Comparison of ENCODE assay signal across 21 cellular contexts in the genomic region with DNA sequence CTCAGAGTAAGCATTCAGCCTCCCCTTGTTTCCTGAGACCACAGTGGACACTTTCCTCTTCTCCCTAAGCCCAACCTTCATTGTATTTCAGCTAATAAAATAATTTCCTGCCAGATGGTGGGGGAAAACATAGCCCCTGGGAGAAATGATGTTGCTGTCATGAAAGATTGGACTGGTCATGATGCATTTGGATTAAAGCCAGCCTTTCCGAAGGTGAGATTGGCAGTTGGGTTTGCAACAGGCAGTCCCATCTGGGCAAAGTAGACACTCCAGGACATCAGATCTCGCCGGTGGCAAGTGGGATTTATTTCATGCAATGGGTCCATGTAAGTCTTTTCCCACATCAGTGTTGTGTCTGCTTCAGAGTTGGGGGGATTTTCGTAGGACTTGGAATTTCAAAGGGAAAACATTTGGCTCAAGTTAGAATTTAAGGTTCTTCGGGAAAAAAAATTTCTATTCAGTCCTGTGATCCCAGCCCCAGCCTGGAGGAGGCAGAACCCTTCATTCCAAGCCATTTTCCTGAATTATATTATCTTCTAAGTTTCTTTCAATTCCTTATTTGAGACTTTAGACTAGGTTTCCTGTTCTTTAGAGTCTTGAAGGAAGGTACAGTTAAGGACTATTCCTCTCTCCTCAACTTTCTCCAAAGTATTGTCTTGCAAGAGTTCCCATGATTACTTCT.
A peak's percentile ranks its signal among the peaks of the same experiment; 100 is the strongest.
DNase-seq lines count a peak whose midpoint lies in the region; ATAC-seq and TF ChIP-seq lines count a peak whose summit lies in the region.
"Had no signal": no experiment of that assay in that cellular context is flagged by ENCODE, and none has a peak within 500 bp of the region (broad histone marks: within the 10 kb centered on the region; RNA-seq: fewer than 3 reads in every experiment).

No MANE protein-coding gene starts in this region.

- no peaks in the 10 kb centered on the region for H3K9me2 ChIP-seq in HCT116 (ENCODE audit: insufficient read depth)

- no peak overlapping the region for H3K4me2 ChIP-seq in HCT116 (ENCODE audit: low read length)

- no peaks in the 10 kb centered on the region for H3K4me1 ChIP-seq in HCT116 (ENCODE audit: control insufficient read depth in 1 of 2, insufficient read depth in 2 of 2, low read length in 2 of 2)
- H3K4me1 ChIP-seq: Peyer's patch had no signal

- no peak overlapping the region for H3K4me3 ChIP-seq in HCT116 (replicated peaks in 1 of 2; ENCODE audit: low read depth in 1 of 2, low read length in 2 of 2)
- H3K4me3 ChIP-seq: Peyer's patch had no signal

- no peaks in the 10 kb centered on the region for H3K36me3 ChIP-seq in HCT116 (ENCODE audit: control insufficient read depth in 1 of 2, insufficient read depth in 2 of 2, low read length in 2 of 2)
- H3K36me3 ChIP-seq: Peyer's patch had no signal

- POLR2A ChIA-PET in HCT116 (lab: Charles Lee), result no interaction called here

- peaks cover 20% of the 10 kb centered on the region for H3K27me3 ChIP-seq in HCT116 (ENCODE audit: insufficient read depth, low read length)
- H3K27me3 ChIP-seq: Peyer's patch had no signal

- TF ChIP-seq CTCF in HCT116 (IDR thresholded peaks at IDR 0.05 in 2 of 3, conservative IDR thresholded peaks at IDR 0.05 in 1 of 3; ENCODE audit: borderline replicate concordance in 1 of 3, insufficient read depth in 1 of 3, low read depth in 2 of 3, low read length in 2 of 3), result peak in 2 of 3 experiments; percentile 1 to 31; a peak in 1 of 6 replicates

- CTCF ChIA-PET in HCT116 (lab: Charles Lee), result no interaction called here

- no peak for TF ChIP-seq RAD21 in HCT116 (IDR thresholded peaks at IDR 0.05; ENCODE audit: low read depth)

- intact Hi-C loops in HCT116 (cut with micrococcal nuclease), result no loop called here

- RAD21 ChIA-PET in HCT116 (lab: Charles Lee; ENCODE audit: low non-redundant PET in 1 of 2, low total read pairs in 2 of 2, uncharacterized antibody in 2 of 2, unreplicated experiment in 2 of 2), result no interaction called here

- no peaks in the 10 kb centered on the region for H3K9me3 ChIP-seq in HCT116 (ENCODE audit: control insufficient read depth in 1 of 2, insufficient read depth in 1 of 2, low read depth in 1 of 2, low read length in 2 of 2)
- H3K9me3 ChIP-seq: Peyer's patch had no signal

- H2AFZ ChIP-seq in HCT116 (ENCODE audit: low read depth, low read length, poor library complexity, severe bottlenecking), result no peak overlapping the region

- ATAC-seq in HCT116, result no peak
- no peak for ATAC-seq in GM21360 (IDR thresholded peaks at IDR 0.05; ENCODE audit: unreplicated experiment)
- ATAC-seq: Right ventricle myocardium inferior, T-cell had no signal

- BruUV-seq in HCT116 (replicated peaks; lab: Mats Ljungman, UMichigan), result no TSS peak

- DNase-seq in HCT116 (ENCODE audit: low read depth, low spot score) (no peak), NCI-H1694 (lab: John Stamatoyannopoulos, UW) (peak; percentile 7), NCI-H82 treated with DMSO at 0.1 percent for 48 hours (lab: John Stamatoyannopoulos, UW; ENCODE audit: unreplicated experiment) (peak; percentile 9), left kidney (ENCODE audit: low read depth, low spot score) (peak; percentile 17), superior temporal gyrus (ENCODE audit: extremely low spot score) (no peak), NCI-H2196 (lab: John Stamatoyannopoulos, UW; ENCODE audit: unreplicated experiment) (no peak)
- no peak for DNase-seq in activated naive CD4-positive, alpha-beta T cell (lab: John Stamatoyannopoulos, UW)
- DNase-seq: Calu3; CD4-positive, alpha-beta memory T cell; DMS79; Kasumi-1; MM.1S; NCI-H1417; NCI-H2081; NCI-H446 treated with DMSO at 0.1 percent for 48 hours; NCI-H774; Peyer's patch; T-cell; T-helper 9 cell had no signal

- H3K27ac ChIP-seq in HCT116 (ENCODE audit: low read depth, low read length), result no peak overlapping the region
- H3K27ac ChIP-seq: Peyer's patch had no signal

- H4K20me1 ChIP-seq in HCT116 (ENCODE audit: insufficient read depth), result no peaks in the 10 kb centered on the region

- no peak for TF ChIP-seq POLR2A in HCT116 (IDR thresholded peaks at IDR 0.05; ENCODE audit: borderline replicate concordance, extremely low read depth, insufficient read depth, insufficient read length)

- H3K79me2 ChIP-seq in HCT116 (ENCODE audit: insufficient read depth, low read length), result no peaks in the 10 kb centered on the region

- H3K9ac ChIP-seq in HCT116 (ENCODE audit: low read length), result no peak overlapping the region

TF ChIP-seq in HCT116, 20 proteins besides CTCF, POLR2A, EP300 and RAD21:
- TF ChIP-seq FOSL1 (IDR thresholded peaks at IDR 0.05; ENCODE audit: low read depth), result no peak
- TF ChIP-seq, protein P1, sequence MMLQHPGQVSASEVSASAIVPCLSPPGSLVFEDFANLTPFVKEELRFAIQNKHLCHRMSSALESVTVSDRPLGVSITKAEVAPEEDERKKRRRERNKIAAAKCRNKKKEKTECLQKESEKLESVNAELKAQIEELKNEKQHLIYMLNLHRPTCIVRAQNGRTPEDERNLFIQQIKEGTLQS (IDR thresholded peaks at IDR 0.05), result no peak
- no peak for TF ChIP-seq MAX (IDR thresholded peaks at IDR 0.05)
- TF ChIP-seq TCF7L2 (IDR thresholded peaks at IDR 0.05; ENCODE audit: borderline replicate concordance, extremely low read depth, insufficient read depth, insufficient read length), result no peak
- TF ChIP-seq ZFX (IDR thresholded peaks at IDR 0.05), result no peak
- no peak for TF ChIP-seq YY1 (IDR thresholded peaks at IDR 0.05; ENCODE audit: extremely low read depth, insufficient replicate concordance, low read depth, low read length)
- no peak for TF ChIP-seq ELF1 (IDR thresholded peaks at IDR 0.05; ENCODE audit: borderline replicate concordance, low read depth)
- TF ChIP-seq EGR1 (IDR thresholded peaks at IDR 0.05; ENCODE audit: low read depth), result no peak
- TF ChIP-seq SP1 (IDR thresholded peaks at IDR 0.05; ENCODE audit: low read depth), result no peak

Comparison
In these comparisons a context has a peak if more than half of its experiments do, and no peak if none do; other contexts are left out.
1. DNase-seq: peak in NCI-H1694 (single experiment), NCI-H82 treated with DMSO at 0.1 percent for 48 hours (single experiment) and left kidney (single experiment); none in HCT116 (single experiment), activated naive CD4-positive, alpha-beta T cell (0 of 4), superior temporal gyrus (single experiment) and NCI-H2196 (single experiment).